In the genomic region with DNA sequence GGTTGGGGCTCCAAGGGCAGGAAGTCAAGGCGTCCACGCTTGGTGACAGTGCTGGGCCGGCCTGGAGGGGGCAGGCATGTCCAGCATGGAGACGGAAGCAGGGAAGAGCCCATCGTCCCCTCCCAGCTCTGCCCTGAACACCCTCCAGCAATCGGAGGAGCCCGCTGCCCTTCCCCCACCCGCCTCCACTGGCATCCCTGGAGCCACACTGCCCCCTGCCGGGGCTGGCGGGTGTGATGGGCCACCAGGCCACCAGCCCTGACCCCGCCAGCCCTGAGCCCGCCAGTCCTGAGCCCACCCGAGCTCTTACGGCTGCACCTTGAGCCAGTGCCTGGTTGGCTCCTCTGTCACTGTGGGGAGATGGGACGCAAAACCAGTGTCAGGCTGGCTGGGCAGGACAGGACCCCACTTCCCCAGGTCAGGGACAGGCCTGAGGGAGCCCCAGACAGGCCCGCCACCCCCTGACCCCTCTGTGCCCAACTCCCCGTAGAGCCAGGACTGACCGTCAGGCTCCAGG, we compare ENCODE assay signal across 8 cellular contexts. TPM values are rescaled to one million over a fixed set of nuclear protein-coding genes. Genes with fewer than 3 reads are reported as not detected.
A peak's percentile ranks its signal among the peaks of the same experiment; 100 is the strongest.
DNase-seq lines count a peak whose midpoint lies in the region; ATAC-seq and TF ChIP-seq lines count a peak whose summit lies in the region.

No MANE protein-coding gene starts in this region.

- DNase-seq in 8988T (peak; percentile 99), GM13976 (ENCODE audit: low spot score) (peak; percentile 91), NCI-H345 (lab: John Stamatoyannopoulos, UW) (peak; percentile 57), left colon (peak; percentile 79 to 96)
- DNase-seq in activated CD4-positive, CD25-positive, alpha-beta regulatory T cell treated with anti-CD3 and anti-CD28 coated beads, Interleukin-2, amount 50 U/mL, for 72 hours = peak; percentile 93
- DNase-seq in central memory CD4-positive, alpha-beta T cell = peak; percentile 72
- peak; percentile 92 to 97 for DNase-seq in stimulated activated CD4-positive, alpha-beta T cell treated with anti-CD3 and anti-CD28 coated beads, Interleukin-2, amount 100 ng/mL, for 48 hours

- in situ Hi-C loops in GM13976 (cut with MboI; ENCODE audit: low sequenced_read_pairs, unreplicated experiment) = loop anchor here (10.0 kb wide), 1 partner anchor 233 kb away; no protein-coding TSS in a partner anchor

- peak; percentile 89 for TF ChIP-seq CTCF in GM13976 (IDR thresholded peaks at IDR 0.05; ENCODE audit: borderline replicate concordance, control extremely low read depth, extremely low read depth, insufficient read depth, missing control alignments)

- intact Hi-C loops in left colon (cut with DNase I, micrococcal nuclease) = no loop called here

- ATAC-seq in left colon = peak; percentile 56
- no peak for ATAC-seq in GM19467 (IDR thresholded peaks at IDR 0.05; ENCODE audit: unreplicated experiment)

RNA-seq across cellular contexts. Expression of a gene that starts 4.1 kb away (rescaled TPM):
- total RNA-seq in left colon = not detected

RNA-seq across cellular contexts. Expression of a gene that starts 32.9 kb away (rescaled TPM):
- under 1 TPM; 0.34 to 0.59 TPM for total RNA-seq in left colon

RNA-seq across cellular contexts. Expression of a gene that starts 50.0 kb away (rescaled TPM):
- 1 to 10 TPM; 4.4 to 7.0 TPM for total RNA-seq in left colon
